ENCODE assay signal across 1 cellular context in genomic region chr6:106145741-106146227, GRCh38.
TF ChIP-seq lines count a peak whose summit lies in the region.

No MANE protein-coding gene starts in this region.

TF ChIP-seq in GM12878, 131 proteins besides CTCF, POLR2A, EP300 and RAD21 (continued from another document):
- TF ChIP-seq, protein P1, sequence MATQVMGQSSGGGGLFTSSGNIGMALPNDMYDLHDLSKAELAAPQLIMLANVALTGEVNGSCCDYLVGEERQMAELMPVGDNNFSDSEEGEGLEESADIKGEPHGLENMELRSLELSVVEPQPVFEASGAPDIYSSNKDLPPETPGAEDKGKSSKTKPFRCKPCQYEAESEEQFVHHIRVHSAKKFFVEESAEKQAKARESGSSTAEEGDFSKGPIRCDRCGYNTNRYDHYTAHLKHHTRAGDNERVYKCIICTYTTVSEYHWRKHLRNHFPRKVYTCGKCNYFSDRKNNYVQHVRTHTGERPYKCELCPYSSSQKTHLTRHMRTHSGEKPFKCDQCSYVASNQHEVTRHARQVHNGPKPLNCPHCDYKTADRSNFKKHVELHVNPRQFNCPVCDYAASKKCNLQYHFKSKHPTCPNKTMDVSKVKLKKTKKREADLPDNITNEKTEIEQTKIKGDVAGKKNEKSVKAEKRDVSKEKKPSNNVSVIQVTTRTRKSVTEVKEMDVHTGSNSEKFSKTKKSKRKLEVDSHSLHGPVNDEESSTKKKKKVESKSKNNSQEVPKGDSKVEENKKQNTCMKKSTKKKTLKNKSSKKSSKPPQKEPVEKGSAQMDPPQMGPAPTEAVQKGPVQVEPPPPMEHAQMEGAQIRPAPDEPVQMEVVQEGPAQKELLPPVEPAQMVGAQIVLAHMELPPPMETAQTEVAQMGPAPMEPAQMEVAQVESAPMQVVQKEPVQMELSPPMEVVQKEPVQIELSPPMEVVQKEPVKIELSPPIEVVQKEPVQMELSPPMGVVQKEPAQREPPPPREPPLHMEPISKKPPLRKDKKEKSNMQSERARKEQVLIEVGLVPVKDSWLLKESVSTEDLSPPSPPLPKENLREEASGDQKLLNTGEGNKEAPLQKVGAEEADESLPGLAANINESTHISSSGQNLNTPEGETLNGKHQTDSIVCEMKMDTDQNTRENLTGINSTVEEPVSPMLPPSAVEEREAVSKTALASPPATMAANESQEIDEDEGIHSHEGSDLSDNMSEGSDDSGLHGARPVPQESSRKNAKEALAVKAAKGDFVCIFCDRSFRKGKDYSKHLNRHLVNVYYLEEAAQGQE (IDR thresholded peaks at IDR 0.05; ENCODE audit: low read depth, low read length): no peak
- TF ChIP-seq EED (IDR thresholded peaks at IDR 0.05; ENCODE audit: low read depth) (peak; percentile 73), RUNX3 (IDR thresholded peaks at IDR 0.05; ENCODE audit: low read length) (peak; percentile 58), MTA2 (IDR thresholded peaks at IDR 0.05; ENCODE audit: low read depth) (peak; percentile 25; the same call in 1 of the 2 replicates), HDGF (IDR thresholded peaks at IDR 0.05) (no peak), EGR1 (IDR thresholded peaks at IDR 0.05; ENCODE audit: borderline replicate concordance in 1 of 2, low read depth in 2 of 2, low read length in 2 of 2) (no peak), SIN3A (IDR thresholded peaks at IDR 0.05; ENCODE audit: low read depth, low read length) (no peak), CBX3 (IDR thresholded peaks at IDR 0.05; ENCODE audit: borderline replicate concordance, low read depth) (no peak), ETV6 (conservative IDR thresholded peaks at IDR 0.05 in 1 of 2, IDR thresholded peaks at IDR 0.05 in 1 of 2; ENCODE audit: borderline replicate concordance in 1 of 2, low read depth in 1 of 2) (no peak), SP1 (IDR thresholded peaks at IDR 0.05; ENCODE audit: low read depth, low read length) (no peak), NBN (IDR thresholded peaks at IDR 0.05) (0 out of 2 replicates have a peak, but pooled peaks have one; percentile 34), CREB1 (IDR thresholded peaks at IDR 0.05; ENCODE audit: low read depth) (0 out of 2 replicates have a peak, but pooled peaks have one; percentile 38), SMARCA5 (IDR thresholded peaks at IDR 0.05) (no peak), NFIC (IDR thresholded peaks at IDR 0.05; ENCODE audit: low read depth, low read length) (peak; percentile 34; the same call in 1 of the 2 replicates), ZBTB4 (CRISPR knock-in tag; IDR thresholded peaks at IDR 0.05) (no peak), ATF7 (IDR thresholded peaks at IDR 0.05; ENCODE audit: low read depth) (0 out of 2 replicates have a peak, but pooled peaks have one; percentile 14), RELB (IDR thresholded peaks at IDR 0.05; ENCODE audit: low read depth) (0 out of 2 replicates have a peak, but pooled peaks have one; percentile 38), KDM1A (IDR thresholded peaks at IDR 0.05; ENCODE audit: borderline replicate concordance) (no peak), IKZF2 (IDR thresholded peaks at IDR 0.05) (peak in 1 of 2 experiments; percentile 65; a peak in 2 of 4 replicates), IKZF1 (conservative IDR thresholded peaks at IDR 0.05) (peak; percentile 77), ZNF24 (IDR thresholded peaks at IDR 0.05) (no peak), ZNF687 (IDR thresholded peaks at IDR 0.05) (no peak), GABPA (IDR thresholded peaks at IDR 0.05; ENCODE audit: low read depth) (no peak), ZZZ3 (IDR thresholded peaks at IDR 0.05; ENCODE audit: control insufficient read depth, insufficient read length, low read depth) (no peak), ZBTB33 (IDR thresholded peaks at IDR 0.05) (no peak), TCF3 (IDR thresholded peaks at IDR 0.05; ENCODE audit: borderline replicate concordance, insufficient read depth, low read depth, low read length) (peak; percentile 49; the same call in 1 of the 2 replicates), SREBF2 (IDR thresholded peaks at IDR 0.05; ENCODE audit: low read length) (no peak), DPF2 (IDR thresholded peaks at IDR 0.05) (peak; percentile 34; the same call in 1 of the 2 replicates), PAX5 (IDR thresholded peaks at IDR 0.05; ENCODE audit: borderline replicate concordance, low read depth, low read length) (0 out of 2 replicates have a peak, but pooled peaks have one; percentile 33), NRF1 (conservative IDR thresholded peaks at IDR 0.05; ENCODE audit: low read depth, low read length) (no peak), NR2F1 (conservative IDR thresholded peaks at IDR 0.05) (peak; percentile 51; the same call in 1 of the 2 replicates), CREM (IDR thresholded peaks at IDR 0.05; ENCODE audit: low read depth) (0 out of 2 replicates have a peak, but pooled peaks have one; percentile 16), SIX5 (IDR thresholded peaks at IDR 0.05; ENCODE audit: low read depth, low read length, severe bottlenecking) (no peak), MYC (IDR thresholded peaks at IDR 0.05; ENCODE audit: insufficient read depth, insufficient read length, insufficient replicate concordance, low read length, severe bottlenecking) (no peak), PKNOX1 (IDR thresholded peaks at IDR 0.05) (no peak)
- TF ChIP-seq, protein P2, sequence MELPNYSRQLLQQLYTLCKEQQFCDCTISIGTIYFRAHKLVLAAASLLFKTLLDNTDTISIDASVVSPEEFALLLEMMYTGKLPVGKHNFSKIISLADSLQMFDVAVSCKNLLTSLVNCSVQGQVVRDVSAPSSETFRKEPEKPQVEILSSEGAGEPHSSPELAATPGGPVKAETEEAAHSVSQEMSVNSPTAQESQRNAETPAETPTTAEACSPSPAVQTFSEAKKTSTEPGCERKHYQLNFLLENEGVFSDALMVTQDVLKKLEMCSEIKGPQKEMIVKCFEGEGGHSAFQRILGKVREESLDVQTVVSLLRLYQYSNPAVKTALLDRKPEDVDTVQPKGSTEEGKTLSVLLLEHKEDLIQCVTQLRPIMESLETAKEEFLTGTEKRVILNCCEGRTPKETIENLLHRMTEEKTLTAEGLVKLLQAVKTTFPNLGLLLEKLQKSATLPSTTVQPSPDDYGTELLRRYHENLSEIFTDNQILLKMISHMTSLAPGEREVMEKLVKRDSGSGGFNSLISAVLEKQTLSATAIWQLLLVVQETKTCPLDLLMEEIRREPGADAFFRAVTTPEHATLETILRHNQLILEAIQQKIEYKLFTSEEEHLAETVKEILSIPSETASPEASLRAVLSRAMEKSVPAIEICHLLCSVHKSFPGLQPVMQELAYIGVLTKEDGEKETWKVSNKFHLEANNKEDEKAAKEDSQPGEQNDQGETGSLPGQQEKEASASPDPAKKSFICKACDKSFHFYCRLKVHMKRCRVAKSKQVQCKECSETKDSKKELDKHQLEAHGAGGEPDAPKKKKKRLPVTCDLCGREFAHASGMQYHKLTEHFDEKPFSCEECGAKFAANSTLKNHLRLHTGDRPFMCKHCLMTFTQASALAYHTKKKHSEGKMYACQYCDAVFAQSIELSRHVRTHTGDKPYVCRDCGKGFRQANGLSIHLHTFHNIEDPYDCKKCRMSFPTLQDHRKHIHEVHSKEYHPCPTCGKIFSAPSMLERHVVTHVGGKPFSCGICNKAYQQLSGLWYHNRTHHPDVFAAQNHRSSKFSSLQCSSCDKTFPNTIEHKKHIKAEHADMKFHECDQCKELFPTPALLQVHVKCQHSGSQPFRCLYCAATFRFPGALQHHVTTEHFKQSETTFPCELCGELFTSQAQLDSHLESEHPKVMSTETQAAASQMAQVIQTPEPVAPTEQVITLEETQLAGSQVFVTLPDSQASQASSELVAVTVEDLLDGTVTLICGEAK (IDR thresholded peaks at IDR 0.05; ENCODE audit: borderline replicate concordance): no peak
